ENCODE assay signal across 12 cellular contexts in the genomic region with DNA sequence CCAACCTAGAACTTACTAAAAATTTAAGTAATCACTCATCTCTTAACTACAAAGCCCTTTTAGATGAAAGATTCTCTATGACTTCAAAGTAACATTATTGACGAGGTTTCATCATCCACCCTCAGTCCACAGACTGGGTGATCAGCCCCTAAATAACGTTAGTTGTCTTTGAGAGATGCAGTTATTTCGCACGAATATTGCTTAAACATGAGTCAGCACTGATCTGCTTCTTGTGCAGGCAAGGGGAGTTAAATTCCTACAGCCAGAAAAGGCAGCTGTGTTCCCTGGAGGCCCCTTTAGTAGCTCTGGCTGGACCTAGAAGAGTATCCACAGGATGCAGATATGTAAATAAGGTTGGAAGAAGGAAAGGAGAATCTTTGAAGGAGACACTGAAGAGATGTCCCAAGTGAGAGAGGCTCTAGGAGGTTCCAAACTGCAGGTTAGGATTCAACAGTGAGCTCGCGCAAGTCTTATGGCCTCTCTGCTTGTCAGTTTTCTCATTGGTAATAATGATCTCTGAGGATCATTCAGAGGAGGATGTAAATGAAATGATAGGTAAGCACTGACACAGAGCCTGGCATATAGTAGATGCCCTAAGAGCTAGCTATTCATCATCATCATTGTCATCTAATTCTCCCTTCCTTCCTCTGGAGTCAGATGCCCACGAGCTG.
DNase-seq lines count a peak whose midpoint lies in the region; ATAC-seq lines count a peak whose summit lies in the region.
"Had no signal": no experiment of that assay in that cellular context is flagged by ENCODE, and none has a peak within 500 bp of the region (broad histone marks: within the 10 kb centered on the region; RNA-seq: fewer than 3 reads in every experiment).

No MANE protein-coding gene starts in this region.

- DNase-seq in AG08395 (ENCODE audit: low spot score) (peak; percentile 31), LHCN-M2 (ENCODE audit: low read depth) (peak; percentile 87), astrocyte of the hippocampus (ENCODE audit: low read depth, low spot score) (peak; percentile 20), hepatic stellate cell (ENCODE audit: low spot score) (peak; percentile 38), NCI-H82 treated with DMSO at 0.1 percent for 48 hours (lab: John Stamatoyannopoulos, UW; ENCODE audit: unreplicated experiment) (no peak)
- DNase-seq in stimulated activated CD8-positive, alpha-beta memory T cell treated with anti-CD3 and anti-CD28 coated beads, Interleukin-4, amount 100 ng/mL, for 48 hours: no peak
- DNase-seq in activated T-cell treated with anti-CD3 and anti-CD28 coated beads, Interleukin-2, amount 50 U/mL, for 4 hours: no peak
- DNase-seq: activated CD4-positive, alpha-beta T cell treated with anti-CD3 and anti-CD28 coated beads for 1 hour; activated T-cell treated with anti-CD3 and anti-CD28 coated beads, Interleukin-2, amount 50 U/mL, for 1 hour; esophagus squamous epithelium; NCI-H1092 had no signal

- ATAC-seq in activated T-cell treated with anti-CD3 and anti-CD28 coated beads, Interleukin-2, amount 50 U/mL, for 4 hours: no peak
- no peak for ATAC-seq in GM21381 (IDR thresholded peaks at IDR 0.05; ENCODE audit: unreplicated experiment)

- no peaks in the 10 kb centered on the region for H3K4me1 Mint-ChIP-seq in activated T-cell treated with anti-CD3 and anti-CD28 coated beads, Interleukin-2, amount 50 U/mL, for 4 hours (ENCODE audit: low read depth)

- peaks cover 4% of the 10 kb centered on the region for H3K27me3 Mint-ChIP-seq in activated T-cell treated with anti-CD3 and anti-CD28 coated beads, Interleukin-2, amount 50 U/mL, for 4 hours (ENCODE audit: low read depth)

- no peak overlapping the region for H3K4me3 Mint-ChIP-seq in activated T-cell treated with anti-CD3 and anti-CD28 coated beads, Interleukin-2, amount 50 U/mL, for 4 hours

- no peaks in the 10 kb centered on the region for H3K36me3 Mint-ChIP-seq in activated T-cell treated with anti-CD3 and anti-CD28 coated beads, Interleukin-2, amount 50 U/mL, for 4 hours (ENCODE audit: insufficient read depth)

- no peaks in the 10 kb centered on the region for H3K9me3 Mint-ChIP-seq in activated T-cell treated with anti-CD3 and anti-CD28 coated beads, Interleukin-2, amount 50 U/mL, for 4 hours

Comparison
In these comparisons a context has a peak if more than half of its experiments do, and no peak if none do; other contexts are left out.
1. DNase-seq: peak in AG08395 (single experiment), LHCN-M2 (single experiment), astrocyte of the hippocampus (single experiment) and hepatic stellate cell (single experiment); none in stimulated activated CD8-positive, alpha-beta memory T cell treated with anti-CD3 and anti-CD28 coated beads, Interleukin-4, amount 100 ng/mL, for 48 hours (single experiment), activated T-cell treated with anti-CD3 and anti-CD28 coated beads, Interleukin-2, amount 50 U/mL, for 4 hours (single experiment) and NCI-H82 treated with DMSO at 0.1 percent for 48 hours (single experiment).